In genomic region chr19:12778020-12778904, GRCh38 we compare ENCODE assay signal across 8 cellular contexts. TPM values are rescaled to one million over a fixed set of nuclear protein-coding genes. Genes with fewer than 3 reads are reported as not detected.
A peak's percentile ranks its signal among the peaks of the same experiment; 100 is the strongest.
DNase-seq lines count a peak whose midpoint lies in the region; ATAC-seq and TF ChIP-seq lines count a peak whose summit lies in the region.

No MANE protein-coding gene starts in this region.

- H3K4me1 ChIP-seq in Caco-2: peaks cover 20% of the 10 kb centered on the region
- peaks cover 29% of the 10 kb centered on the region for H3K4me1 ChIP-seq in hepatocyte (ENCODE audit: insufficient read depth)

- TF ChIP-seq CTCF in Caco-2 (IDR thresholded peaks at IDR 0.05; ENCODE audit: insufficient read depth in 1 of 2, low read depth in 1 of 2, low read length in 1 of 2, severe bottlenecking in 1 of 2, unreplicated experiment in 1 of 2): no peak
- no peak for TF ChIP-seq CTCF in astrocyte of the cerebellum (IDR thresholded peaks at IDR 0.05; ENCODE audit: low read depth, low read length, missing control alignments)
- no peak for TF ChIP-seq CTCF in hepatocyte (IDR thresholded peaks at IDR 0.05; ENCODE audit: poor library complexity)

- H3K27me3 Mint-ChIP-seq in Caco-2 (ENCODE audit: insufficient read depth, unreplicated experiment): no peaks in the 10 kb centered on the region

- peak overlapping the region; percentile 53 for H3K4me3 ChIP-seq in Caco-2 (ENCODE audit: low read depth, low read length)
- H3K4me3 ChIP-seq in astrocyte of the cerebellum (ENCODE audit: low read depth, low read length): peak overlapping the region; percentile 52
- peak overlapping the region; percentile 59 for H3K4me3 ChIP-seq in hepatocyte

- H4K20me1 ChIP-seq in hepatocyte (ENCODE audit: insufficient read depth, poor library complexity, severe bottlenecking): no peaks in the 10 kb centered on the region

- H2AFZ ChIP-seq in hepatocyte: peak overlapping the region; percentile 46

- H3K9me3 ChIP-seq in Caco-2 (no peaks in the 10 kb centered on the region), hepatocyte (ENCODE audit: low read depth) (no peaks in the 10 kb centered on the region)

- no peaks in the 10 kb centered on the region for H3K9me3 Mint-ChIP-seq in Caco-2 (ENCODE audit: unreplicated experiment)

- peak overlapping the region; percentile 98 for H3K4me2 ChIP-seq in hepatocyte

- DNase-seq in Caco-2 (peak; percentile 59 to 72), HK-2 (ENCODE audit: unreplicated experiment) (peak; percentile 79), astrocyte of the cerebellum (ENCODE audit: low read depth) (no peak), hepatocyte (ENCODE audit: low spot score) (peak; percentile 83), renal cortical epithelial cell (ENCODE audit: low read depth) (peak; percentile 58)

- 2% methylated on average over 38 of the region's 44 CpGs for WGBS in hepatocyte (ENCODE audit: low lambda C conversion rate, missing lambda C conversion rate)

- peak overlapping the region; percentile 96 for H3K27ac ChIP-seq in hepatocyte

- POLR2A ChIA-PET in Caco-2 (lab: Charles Lee): interaction anchor here (0.9 to 2.5 kb wide), 2 partner anchors 11 to 14 kb away, joined by 4 to 36 read pairs; partner anchors contain the start of gene JUNB

- H3K4me1 Mint-ChIP-seq in Caco-2 (ENCODE audit: low read depth, unreplicated experiment): peaks cover 19% of the 10 kb centered on the region

- H3K79me2 ChIP-seq in hepatocyte: peaks cover 17% of the 10 kb centered on the region

- intact Hi-C loops in Caco-2 (cut with micrococcal nuclease; ENCODE audit: unreplicated experiment): loop anchor here (5.0 kb wide), 1 partner anchor 56 kb away; the partner anchor contains the start of gene TNPO2

- CTCF ChIA-PET in Caco-2 (lab: Charles Lee): interaction anchor here (0.6 to 2.8 kb wide), 7 partner anchors 11 to 107 kb away, joined by 3 to 38 read pairs (median 4); partner anchors contain the start of gene JUNB

- peak overlapping the region; percentile 87 for H3K27ac Mint-ChIP-seq in Caco-2 (ENCODE audit: unreplicated experiment)

- BruUV-seq in Caco-2 (replicated peaks; lab: Mats Ljungman, UMichigan): no TSS peak

- in situ Hi-C loops in astrocyte of the cerebellum (cut with HindIII; ENCODE audit: low sequenced_read_pairs): no loop called here

- H3K36me3 ChIP-seq in Caco-2 (ENCODE audit: control insufficient read depth, insufficient read depth, low read length) (no peaks in the 10 kb centered on the region), hepatocyte (replicated peaks; ENCODE audit: insufficient read depth, low read depth) (no peaks in the 10 kb centered on the region)

- ATAC-seq in GM21515 (IDR thresholded peaks at IDR 0.05; ENCODE audit: unreplicated experiment): no peak
- no peak for ATAC-seq in HG02870 (IDR thresholded peaks at IDR 0.05; ENCODE audit: unreplicated experiment)

- no peaks in the 10 kb centered on the region for H3K9me2 ChIP-seq in hepatocyte (replicated peaks; ENCODE audit: insufficient read depth)

- H3K36me3 Mint-ChIP-seq in Caco-2 (ENCODE audit: insufficient read depth, unreplicated experiment): peaks cover 19% of the 10 kb centered on the region

- peak overlapping the region; percentile 85 for H3K4me3 Mint-ChIP-seq in Caco-2 (ENCODE audit: unreplicated experiment)

- no peaks in the 10 kb centered on the region for H3K27me3 ChIP-seq in Caco-2 (replicated peaks; ENCODE audit: control insufficient read depth, insufficient read depth, low read length)
- H3K27me3 ChIP-seq in hepatocyte: no peaks in the 10 kb centered on the region

TF ChIP-seq in PFSK-1, 5 proteins besides CTCF, POLR2A, EP300 and RAD21:
- no peak for TF ChIP-seq REST (IDR thresholded peaks at IDR 0.05; ENCODE audit: insufficient read depth in 1 of 2, low read depth in 2 of 2, low read length in 2 of 2)
- peak; percentile 28; the same call in 1 of the 2 replicates for TF ChIP-seq SIN3A (IDR thresholded peaks at IDR 0.05; ENCODE audit: borderline replicate concordance, insufficient read depth, low read length)
- TF ChIP-seq FOXP2 (optimal IDR thresholded peaks at IDR 0.05; ENCODE audit: borderline replicate concordance, extremely low read depth, extremely low read length, insufficient read depth): no peak
- TF ChIP-seq POLR2AphosphoS5 (IDR thresholded peaks at IDR 0.05; ENCODE audit: low read depth, low read length): peak; percentile 45; the same call in 1 of the 2 replicates
- TF ChIP-seq TAF1 (IDR thresholded peaks at IDR 0.05; ENCODE audit: borderline replicate concordance, insufficient read depth, low read length): no peak

RNA-seq across cellular contexts. Expression of gene HOOK2, which starts 2.9 kb away (rescaled TPM):
- 74.2 and 80.4 TPM in 2 replicates for total RNA-seq in Caco-2 (2022)
- 31.8 TPM for polyA plus RNA-seq in PFSK-1 (2012; ENCODE audit: insufficient read length, low read depth)
- total RNA-seq in hepatocyte: 44.3 and 70.5 TPM in 2 replicates
- 113 and 128 TPM in 2 replicates for polyA plus RNA-seq in hepatocyte
- 19.6 and 30.8 TPM in 2 replicates for total RNA-seq in renal cortical epithelial cell

RNA-seq across cellular contexts. Expression of gene JUNB, which starts 13.0 kb away (rescaled TPM):
- total RNA-seq in Caco-2 (2022): 16.4 and 19.4 TPM in 2 replicates
- polyA plus RNA-seq in PFSK-1 (2012; ENCODE audit: insufficient read length, low read depth): 172 TPM
- 343 and 399 TPM in 2 replicates for total RNA-seq in hepatocyte
- polyA plus RNA-seq in hepatocyte: 539 and 633 TPM in 2 replicates
- total RNA-seq in renal cortical epithelial cell: 120 and 130 TPM in 2 replicates

RNA-seq across cellular contexts. Expression of gene PRDX2, which starts 23.3 kb away (rescaled TPM):
- total RNA-seq in Caco-2 (2022): 265 and 285 TPM in 2 replicates
- polyA plus RNA-seq in PFSK-1 (2012; ENCODE audit: insufficient read length, low read depth): 553 TPM
- total RNA-seq in hepatocyte: 497 and 589 TPM in 2 replicates
- 581 and 582 TPM in 2 replicates for polyA plus RNA-seq in hepatocyte
- total RNA-seq in renal cortical epithelial cell: 215 and 236 TPM in 2 replicates

RNA-seq across cellular contexts. Expression of gene THSD8, which starts 23.6 kb away (rescaled TPM):
- total RNA-seq in Caco-2 (2022): 23.9 and 25.9 TPM in 2 replicates
- 9.4 TPM for polyA plus RNA-seq in PFSK-1 (2012; ENCODE audit: insufficient read length, low read depth)
- not detected in 2 replicates for total RNA-seq in hepatocyte
- 5.1 and 5.7 TPM in 2 replicates for polyA plus RNA-seq in hepatocyte
- total RNA-seq in renal cortical epithelial cell: not detected in 2 replicates

RNA-seq across cellular contexts. Expression of gene BEST2, which starts 26.7 kb away (rescaled TPM):
- 0.27 TPM in 1 of 2 replicates, not detected in the other for total RNA-seq in Caco-2 (2022)
- polyA plus RNA-seq in PFSK-1 (2012; ENCODE audit: insufficient read length, low read depth): not detected
- not detected in 2 replicates for total RNA-seq in hepatocyte
- polyA plus RNA-seq in hepatocyte: not detected in 2 replicates
- total RNA-seq in renal cortical epithelial cell: not detected in 2 replicates
